28 cellular contexts compared by ENCODE assay signal in genomic region chr1:99049745-99050144, GRCh38. TPM values are rescaled to one million over a fixed set of nuclear protein-coding genes. Genes with fewer than 3 reads are reported as not detected.
DNase-seq lines count a peak whose midpoint lies in the region; ATAC-seq, FAIRE-seq and TF ChIP-seq lines count a peak whose summit lies in the region.
"Had no signal": no experiment of that assay in that cellular context is flagged by ENCODE, and none has a peak within 500 bp of the region (broad histone marks: within the 10 kb centered on the region; RNA-seq: fewer than 3 reads in every experiment).

No MANE protein-coding gene starts in this region.

- no peaks in the 10 kb centered on the region for H3K36me3 ChIP-seq in HepG2 (replicated peaks in 1 of 2; ENCODE audit: control insufficient read depth in 1 of 2, insufficient read depth in 2 of 2, low read length in 2 of 2)
- no peaks in the 10 kb centered on the region for H3K36me3 ChIP-seq in right lobe of liver
- H3K36me3 ChIP-seq: BE2C, BLaER1 had no signal

- BruUV-seq in HepG2 (replicated peaks; lab: Mats Ljungman, UMichigan), result no TSS peak

- POLR2A ChIA-PET in HepG2 (lab: Yijun Ruan, JAX), result no interaction called here

- TF ChIP-seq RAD21 in HepG2 (CRISPR knock-in tag; IDR thresholded peaks at IDR 0.05), result no peak

- 19% methylated on average over 3 of the region's 3 CpGs for WGBS in HepG2 (ENCODE audit: low lambda C conversion rate)
- WGBS in right lobe of liver (ENCODE audit: insufficient coverage, low coverage, low lambda C conversion rate, missing lambda C conversion rate), result 64% methylated on average over 3 of the region's 3 CpGs

- TF ChIP-seq CTCF in HepG2 (CRISPR knock-in tag; IDR thresholded peaks at IDR 0.05) (no peak), right lobe of liver (IDR thresholded peaks at IDR 0.05) (no peak)

- H3K27me3 ChIP-seq in HepG2 (ENCODE audit: control insufficient read depth in 1 of 2, insufficient read depth in 2 of 2, low read length in 2 of 2), result no peaks in the 10 kb centered on the region
- H3K27me3 ChIP-seq in right lobe of liver, result no peaks in the 10 kb centered on the region
- H3K27me3 ChIP-seq: BE2C, BLaER1 had no signal

- H3K4me1 ChIP-seq in HepG2 (ENCODE audit: insufficient read depth, low read length), result no peaks in the 10 kb centered on the region
- no peaks in the 10 kb centered on the region for H3K4me1 ChIP-seq in right lobe of liver
- H3K4me1 ChIP-seq: BE2C, BLaER1 had no signal

- no peak for ATAC-seq in HepG2
- no peak for ATAC-seq in right lobe of liver
- no peak for ATAC-seq in HG03378 (IDR thresholded peaks at IDR 0.05; ENCODE audit: unreplicated experiment)
- ATAC-seq in HG02884 (IDR thresholded peaks at IDR 0.05; ENCODE audit: unreplicated experiment), result no peak
- ATAC-seq: GM12878 had no signal

- no peak overlapping the region for H3K4me2 ChIP-seq in HepG2 (ENCODE audit: low read depth, low read length)
- H3K4me2 ChIP-seq: BLaER1 had no signal

- DNase-seq in HepG2 (ENCODE audit: low spot score) (no peak), right lobe of liver (no peak), OCI-M1 (lab: John Stamatoyannopoulos, UW) (peak; percentile 10)
- DNase-seq: 8988T; ACHN; BE2C; C1 segment of cervical spinal cord; CD4-positive, alpha-beta memory T cell; CD4-positive, CD25-positive, alpha-beta regulatory T cell; CD8-positive, alpha-beta memory T cell; COR-L47; DMS 273 treated with DMSO at 0.1 percent for 48 hours; DMS153; DMS53; DMS79; DND-41; EL; GDM1 had no signal

- no peak overlapping the region for H2AFZ ChIP-seq in HepG2 (ENCODE audit: low read length)

- TF ChIP-seq EP300 in HepG2 (IDR thresholded peaks at IDR 0.05; ENCODE audit: low read depth in 2 of 2, low read length in 2 of 2) (no peak), HepG2 (CRISPR knock-in tag; IDR thresholded peaks at IDR 0.05; ENCODE audit: borderline replicate concordance) (no peak)

- H3K4me3 ChIP-seq in HepG2 (replicated peaks in 1 of 3; ENCODE audit: insufficient read depth in 1 of 3, low read depth in 2 of 3, low read length in 3 of 3) (no peak overlapping the region), right lobe of liver (no peak overlapping the region)
- H3K4me3 ChIP-seq: BLaER1, GM12878 had no signal

- no peak overlapping the region for H3K9ac ChIP-seq in HepG2 (ENCODE audit: insufficient read depth, low read depth, low read length)
- H3K9ac ChIP-seq: BLaER1 had no signal

- H3K9me3 ChIP-seq in HepG2 (ENCODE audit: low read length) (no peaks in the 10 kb centered on the region), right lobe of liver (no peaks in the 10 kb centered on the region)
- H3K9me3 ChIP-seq: BE2C, BLaER1 had no signal

- CTCF ChIA-PET in HepG2 (lab: Yijun Ruan, JAX; ENCODE audit: low intra/inter-chr PET ratio, low total read pairs), result no interaction called here

- no peak for TF ChIP-seq POLR2A in HepG2 (IDR thresholded peaks at IDR 0.05; ENCODE audit: insufficient read depth in 1 of 2, low read depth in 2 of 2, low read length in 2 of 2)
- TF ChIP-seq POLR2A in right lobe of liver (IDR thresholded peaks at IDR 0.05), result no peak

- intact Hi-C loops in HepG2 (cut with micrococcal nuclease; ENCODE audit: unreplicated experiment), result no loop called here
- intact Hi-C loops in right lobe of liver (cut with DNase I), result no loop called here

- no peaks in the 10 kb centered on the region for H3K79me2 ChIP-seq in HepG2 (ENCODE audit: insufficient read depth, low read length)

- no peak for FAIRE-seq in HepG2 (lab: Jason Lieb, UNC)
- FAIRE-seq: A204.1, GM12878, GM12892, GM18507 had no signal

- no peaks in the 10 kb centered on the region for H4K20me1 ChIP-seq in HepG2 (ENCODE audit: insufficient read depth, low read length)
- H4K20me1 ChIP-seq: BLaER1 had no signal

- H3K27ac ChIP-seq in HepG2 (ENCODE audit: extremely low read length, insufficient read depth, low read length), result no peak overlapping the region
- H3K27ac ChIP-seq in right lobe of liver, result no peak overlapping the region
- H3K27ac ChIP-seq: BLaER1 had no signal

- in situ Hi-C loops in HepG2 (cut with HindIII; ENCODE audit: extremely low pct_ligation_motif_present, low pct_unique_long_range_greater_than_20kb), result no loop called here

TF ChIP-seq in HepG2, 621 proteins besides CTCF, POLR2A, EP300 and RAD21:
- TF ChIP-seq CREB1 (IDR thresholded peaks at IDR 0.05) (peak; percentile 77), CREB1 (CRISPR knock-in tag; IDR thresholded peaks at IDR 0.05) (no peak), ATF7 (IDR thresholded peaks at IDR 0.05) (peak; percentile 55), ATF7 (CRISPR knock-in tag; IDR thresholded peaks at IDR 0.05) (no peak), BORCS8-MEF2B (CRISPR knock-in tag; IDR thresholded peaks at IDR 0.05) (no peak)

RNA-seq across cellular contexts. Expression of gene PLPPR5, which starts 45.1 kb away (rescaled TPM):
- total RNA-seq in HepG2 (2016; rRNA removed; fragmentation: Illumina TruSeq; extraction: Trizol) (not detected in 2 replicates), right lobe of liver (not detected)
- total RNA-seq in HepG2 (2016; cell fraction: cytosol; rRNA removed; fragmentation: Illumina TruSeq; extraction: Trizol; ENCODE audit: low read depth), result not detected in 2 replicates
- not detected in 2 replicates for total RNA-seq in HepG2 (2016; cell fraction: insoluble cytoplasmic fraction; rRNA removed; fragmentation: Illumina TruSeq; extraction: Trizol)
- not detected in 2 replicates for total RNA-seq in HepG2 (2016; cell fraction: membrane; rRNA removed; fragmentation: Illumina TruSeq; extraction: Trizol)
- total RNA-seq in HepG2 (2016; cell fraction: nucleus; rRNA removed; fragmentation: Illumina TruSeq; extraction: Trizol), result not detected in 2 replicates
- polyA plus RNA-seq in HepG2 (2011; rRNA removed), result not detected in 2 replicates
- polyA plus RNA-seq in HepG2 (2011; cell fraction: cytosol; rRNA removed), result not detected in 2 replicates
- polyA plus RNA-seq in HepG2 (2011; cell fraction: nucleus; rRNA removed), result not detected in 2 replicates
- polyA plus RNA-seq in HepG2 (2012), result not detected in 2 replicates
- polyA plus RNA-seq in HepG2 (2016; cell fraction: cytosol; fragmentation: Illumina TruSeq; extraction: Trizol; ENCODE audit: low read depth), result not detected in 2 replicates
- not detected in 2 replicates for polyA plus RNA-seq in HepG2 (2016; cell fraction: insoluble cytoplasmic fraction; fragmentation: Illumina TruSeq; extraction: Trizol; ENCODE audit: low read depth)
- polyA plus RNA-seq in HepG2 (2016; cell fraction: membrane; fragmentation: Illumina TruSeq; extraction: Trizol; ENCODE audit: low read depth), result not detected in 2 replicates
- polyA plus RNA-seq in HepG2 (2016; cell fraction: nucleus; fragmentation: Illumina TruSeq; extraction: Trizol; ENCODE audit: insufficient read depth, low read depth), result not detected in 2 replicates
- not detected in 2 replicates for polyA minus RNA-seq in HepG2 (2011; rRNA and poly(A)+ RNA removed; ENCODE audit: low replicate concordance)
- not detected in 2 replicates for polyA minus RNA-seq in HepG2 (2011; cell fraction: cytosol; rRNA and poly(A)+ RNA removed)
- not detected in 2 replicates for polyA minus RNA-seq in HepG2 (2011; cell fraction: nucleus; rRNA and poly(A)+ RNA removed)
- total RNA-seq: A673; CD4-positive, alpha-beta memory T cell; CD4-positive, CD25-positive, alpha-beta regulatory T cell; CD8-positive, alpha-beta memory T cell; Daoy had no signal
- polyA plus RNA-seq: CD14-positive monocyte; CD4-positive, alpha-beta memory T cell; CD4-positive, CD25-positive, alpha-beta regulatory T cell; CD8-positive, alpha-beta memory T cell had no signal
